8 cellular contexts compared by ENCODE assay signal in the genomic region with DNA sequence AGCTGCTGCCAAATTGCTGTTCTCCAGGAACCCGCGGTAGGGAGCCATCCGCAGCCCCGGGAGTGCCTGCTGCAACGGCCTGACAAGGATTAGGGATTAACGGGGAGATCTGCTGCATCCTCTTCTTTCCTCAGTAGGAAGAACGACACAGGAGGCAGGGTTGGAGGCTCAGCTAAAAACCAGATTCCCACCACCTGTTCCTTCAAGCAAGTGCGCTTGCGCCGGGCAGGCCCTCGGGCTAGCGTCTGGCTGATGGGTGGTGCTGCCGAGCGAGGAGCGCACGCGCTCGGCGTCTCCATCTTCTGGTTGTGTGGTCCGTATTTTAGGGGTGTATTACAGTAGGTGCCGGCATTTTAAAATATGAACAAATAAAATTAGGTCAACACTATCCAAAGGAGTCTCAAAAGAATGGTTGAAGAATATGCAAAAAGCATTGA. TPM values are rescaled to one million over a fixed set of nuclear protein-coding genes. Genes with fewer than 3 reads are reported as not detected.
DNase-seq lines count a peak whose midpoint lies in the region; ATAC-seq, FAIRE-seq and TF ChIP-seq lines count a peak whose summit lies in the region.

No MANE protein-coding gene starts in this region.

- H3K4me2 ChIP-seq in endothelial cell of umbilical vein (ENCODE audit: insufficient read depth, low read length): peak overlapping the region; percentile 76

- in situ Hi-C loops in GM13977 (cut with MboI; ENCODE audit: low pct_unique_long_range_greater_than_20kb, low sequenced_read_pairs, unreplicated experiment): no loop called here
- in situ Hi-C loops in Panc1 (cut with HindIII; ENCODE audit: low pct_unique_long_range_greater_than_20kb, low sequenced_read_pairs): no loop called here
- in situ Hi-C loops in HAP-1 (cut with MboI; ENCODE audit: low sequenced_read_pairs): no loop called here

- H3K27me3 ChIP-seq in Panc1 (ENCODE audit: control insufficient read depth, insufficient read depth, low read length): peaks cover 18% of the 10 kb centered on the region
- peaks cover 1 to 8% of the 10 kb centered on the region in 2 experiments for H3K27me3 ChIP-seq in endothelial cell of umbilical vein (ENCODE audit: control insufficient read depth in 2 of 2, insufficient read depth in 2 of 2, low read length in 2 of 2)
- no peaks in the 10 kb centered on the region for H3K27me3 ChIP-seq in tibial artery
- peaks cover 7% of the 10 kb centered on the region; the same call in 1 of the 2 replicates for H3K27me3 ChIP-seq in HAP-1 (ENCODE audit: low read depth)
- H3K27me3 ChIP-seq in CD8-positive, alpha-beta T cell (ENCODE audit: insufficient read depth, low read length): no peaks in the 10 kb centered on the region

- no peak for TF ChIP-seq POLR2A in endothelial cell of umbilical vein (IDR thresholded peaks at IDR 0.05; ENCODE audit: low read depth, low read length)

- H3K4me1 Mint-ChIP-seq in CD8-positive, alpha-beta T cell (ENCODE audit: low read depth): no peaks in the 10 kb centered on the region

- no peaks in the 10 kb centered on the region for H3K9me1 ChIP-seq in endothelial cell of umbilical vein (replicated peaks; ENCODE audit: control insufficient read depth, extremely low read depth, insufficient read depth, low read length)

- H3K4me1 ChIP-seq in Panc1 (ENCODE audit: control insufficient read depth, insufficient read depth, low read length): 0 out of 2 replicates have a peak, but pooled peaks cover 3% of the 10 kb centered on the region
- H3K4me1 ChIP-seq in endothelial cell of umbilical vein (ENCODE audit: control insufficient read depth, extremely low read depth, insufficient read depth, low read length): peaks cover 3% of the 10 kb centered on the region
- peaks cover 0 to 7% (median 3%) of the 10 kb centered on the region in 4 donors for H3K4me1 ChIP-seq in tibial artery
- H3K4me1 ChIP-seq in HAP-1: no peaks in the 10 kb centered on the region
- H3K4me1 ChIP-seq in CD8-positive, alpha-beta T cell (ENCODE audit: insufficient read depth, low read length): no peaks in the 10 kb centered on the region

- no peaks in the 10 kb centered on the region for H3K79me2 ChIP-seq in endothelial cell of umbilical vein (ENCODE audit: control insufficient read depth, insufficient read depth, low read length)

- dilution Hi-C loops in endothelial cell of umbilical vein (cut with MboI; ENCODE audit: extremely low pct_ligation_motif_present, low sequenced_read_pairs): no loop called here

- peak overlapping the region; percentile 96 for H2AFZ ChIP-seq in endothelial cell of umbilical vein (ENCODE audit: low read depth, low read length)

- BruUV-seq in Panc1 (replicated peaks; lab: Mats Ljungman, UMichigan) (no TSS peak), endothelial cell of umbilical vein (replicated peaks; lab: Mats Ljungman, UMichigan) (no TSS peak)

- peaks cover 42% of the 10 kb centered on the region for H3K27me3 Mint-ChIP-seq in CD8-positive, alpha-beta T cell (ENCODE audit: low read depth)

- no peaks in the 10 kb centered on the region for H3K9me3 ChIP-seq in Panc1 (ENCODE audit: control insufficient read depth, insufficient read depth, low read depth, low read length)
- H3K9me3 ChIP-seq in endothelial cell of umbilical vein (replicated peaks; ENCODE audit: control insufficient read depth, insufficient read depth, low read length): no peaks in the 10 kb centered on the region
- no peaks in the 10 kb centered on the region for H3K9me3 ChIP-seq in tibial artery
- no peaks in the 10 kb centered on the region for H3K9me3 ChIP-seq in HAP-1
- H3K9me3 ChIP-seq in CD8-positive, alpha-beta T cell (ENCODE audit: low read length): no peaks in the 10 kb centered on the region

- H3K27ac Mint-ChIP-seq in CD8-positive, alpha-beta T cell: no peak overlapping the region

- H3K9me3 Mint-ChIP-seq in CD8-positive, alpha-beta T cell: no peaks in the 10 kb centered on the region

- CTCF ChIA-PET in Panc1 (lab: Charles Lee) (interaction anchor here (0.7 kb wide), 1 partner anchor 475 kb away, joined by 3 read pairs; no protein-coding TSS in a partner anchor), endothelial cell of umbilical vein (lab: Charles Lee) (interaction anchor here (0.7 to 1.9 kb wide), 14 partner anchors 10 to 860 kb away, joined by 3 to 11 read pairs (median 4); no protein-coding TSS in a partner anchor)
- CTCF ChIA-PET in CD8-positive, alpha-beta T cell (lab: Charles Lee): no interaction called here

- peak overlapping the region; percentile 37 to 53 for H3K4me3 ChIP-seq in Panc1 (ENCODE audit: low read depth in 2 of 2, low read length in 2 of 2)
- H3K4me3 ChIP-seq in endothelial cell of umbilical vein (replicated peaks in 1 of 3; ENCODE audit: insufficient read depth in 1 of 3, low read depth in 1 of 3, low read length in 3 of 3): peak overlapping the region in 1 of 3 experiments; percentile 9
- H3K4me3 ChIP-seq in tibial artery: peak overlapping the region; percentile 30 to 34
- no peak overlapping the region for H3K4me3 ChIP-seq in HAP-1
- H3K4me3 ChIP-seq in CD8-positive, alpha-beta T cell (ENCODE audit: low read depth, low read length): no peak overlapping the region

- H4K20me1 ChIP-seq in endothelial cell of umbilical vein (replicated peaks; ENCODE audit: control insufficient read depth, extremely low read depth, insufficient read depth, low read length): no peaks in the 10 kb centered on the region

- POLR2A ChIA-PET in Panc1 (lab: Charles Lee): no interaction called here
- POLR2A ChIA-PET in endothelial cell of umbilical vein (lab: Charles Lee): no interaction called here
- POLR2A ChIA-PET in CD8-positive, alpha-beta T cell (lab: Charles Lee): no interaction called here

- TF ChIP-seq CTCF in GM13977 (IDR thresholded peaks at IDR 0.05; ENCODE audit: extremely low read depth, insufficient read depth, missing control alignments) (peak; percentile 2), Panc1 (IDR thresholded peaks at IDR 0.05) (peak; percentile 43), endothelial cell of umbilical vein (IDR thresholded peaks at IDR 0.05; ENCODE audit: extremely low read depth in 1 of 2, insufficient read depth in 1 of 2, low read depth in 1 of 2, low read length in 2 of 2) (peak; percentile 10 to 20), tibial artery (IDR thresholded peaks at IDR 0.05) (peak in 1 of 2 experiments; percentile 18)
- no peak for TF ChIP-seq CTCF in CD8-positive, alpha-beta T cell (IDR thresholded peaks at IDR 0.05)

- ATAC-seq in Panc1 (peak; percentile 83), HG02852 (IDR thresholded peaks at IDR 0.05; ENCODE audit: unreplicated experiment) (no peak)
- no peak for ATAC-seq in CD8-positive, alpha-beta T cell

- no peaks in the 10 kb centered on the region for H3K36me3 ChIP-seq in Panc1 (ENCODE audit: control insufficient read depth, insufficient read depth, low read length)
- no peaks in the 10 kb centered on the region for H3K36me3 ChIP-seq in endothelial cell of umbilical vein (ENCODE audit: control insufficient read depth in 2 of 2, extremely low read depth in 1 of 2, insufficient read depth in 2 of 2, low read length in 2 of 2)
- no peaks in the 10 kb centered on the region for H3K36me3 ChIP-seq in tibial artery
- H3K36me3 ChIP-seq in HAP-1 (replicated peaks): no peaks in the 10 kb centered on the region
- no peaks in the 10 kb centered on the region for H3K36me3 ChIP-seq in CD8-positive, alpha-beta T cell (ENCODE audit: insufficient read depth, low read length)

- intact Hi-C loops in Panc1 (cut with micrococcal nuclease; ENCODE audit: unreplicated experiment): no loop called here
- intact Hi-C loops in endothelial cell of umbilical vein (cut with micrococcal nuclease): loop anchor here (1.0 to 10.0 kb wide), 4 partner anchors 57 to 1661 kb away; no protein-coding TSS in a partner anchor
- intact Hi-C loops in tibial artery (cut with DNase I; ENCODE audit: low total_unique reads): no loop called here
- intact Hi-C loops in CD8-positive, alpha-beta T cell (cut with DNase I, micrococcal nuclease): no loop called here

- no peak overlapping the region for H3K9ac ChIP-seq in endothelial cell of umbilical vein (replicated peaks; ENCODE audit: extremely low read depth, insufficient read depth, low read length)

- DNase-seq in GM13977 (ENCODE audit: low spot score) (peak; percentile 29), Panc1 (ENCODE audit: low read depth, low spot score) (peak; percentile 20), endothelial cell of umbilical vein (ENCODE audit: low read depth, low spot score) (peak; percentile 59), mucosa of gallbladder (ENCODE audit: low spot score) (peak; percentile 45), tibial artery (peak in 1 of 2 donors; percentile 67), HAP-1 (ENCODE audit: low spot score in 2 of 2) (no peak)
- no peak for DNase-seq in CD8-positive, alpha-beta T cell

- no peak overlapping the region for H3K27ac ChIP-seq in Panc1 (ENCODE audit: low read length)
- H3K27ac ChIP-seq in endothelial cell of umbilical vein (ENCODE audit: insufficient read depth, low read depth, low read length): no peak overlapping the region
- H3K27ac ChIP-seq in tibial artery: no peak overlapping the region
- H3K27ac ChIP-seq in CD8-positive, alpha-beta T cell (ENCODE audit: low read depth, low read length): no peak overlapping the region

- H3K36me3 Mint-ChIP-seq in CD8-positive, alpha-beta T cell: no peaks in the 10 kb centered on the region

- FAIRE-seq in endothelial cell of umbilical vein (lab: Jason Lieb, UNC): no peak

- H3K4me3 Mint-ChIP-seq in CD8-positive, alpha-beta T cell: no peak overlapping the region

TF ChIP-seq in endothelial cell of umbilical vein, 7 proteins besides CTCF, POLR2A, EP300 and RAD21:
- TF ChIP-seq, protein P1, sequence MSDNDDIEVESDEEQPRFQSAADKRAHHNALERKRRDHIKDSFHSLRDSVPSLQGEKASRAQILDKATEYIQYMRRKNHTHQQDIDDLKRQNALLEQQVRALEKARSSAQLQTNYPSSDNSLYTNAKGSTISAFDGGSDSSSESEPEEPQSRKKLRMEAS (IDR thresholded peaks at IDR 0.05; ENCODE audit: insufficient read depth, insufficient read length): no peak
- peak; percentile 46 for TF ChIP-seq EZH2 (IDR thresholded peaks at IDR 0.05; ENCODE audit: borderline replicate concordance, low read depth, low read length, severe bottlenecking)
- TF ChIP-seq FOS (IDR thresholded peaks at IDR 0.05; ENCODE audit: borderline replicate concordance, insufficient read depth, low read length): no peak
- TF ChIP-seq POLR2AphosphoS5 (IDR thresholded peaks at IDR 0.05; ENCODE audit: insufficient read depth, low read depth, low read length): no peak

RNA-seq across cellular contexts. Expression of gene SLC25A26, which starts 25.4 kb away (rescaled TPM):
- total RNA-seq in Panc1 (2021; ENCODE audit: unreplicated experiment) (13.2 TPM), endothelial cell of umbilical vein (11.8 and 14.0 TPM in 2 replicates), mucosa of gallbladder (17.1 TPM)
- polyA plus RNA-seq in Panc1 (2012; ENCODE audit: insufficient read length): 15.2 TPM
- 16.5 and 23.5 TPM in 2 replicates for polyA plus RNA-seq in endothelial cell of umbilical vein
- polyA plus RNA-seq in endothelial cell of umbilical vein (2011; cell fraction: cytosol; rRNA removed): 18.1 and 22.7 TPM in 2 replicates
- 10.6 and 13.7 TPM in 2 replicates for polyA plus RNA-seq in endothelial cell of umbilical vein (2011; cell fraction: nucleus; rRNA removed)
- polyA plus RNA-seq in endothelial cell of umbilical vein (2012): 12.1 and 15.4 TPM in 2 replicates
- polyA minus RNA-seq in endothelial cell of umbilical vein: 14.0 and 18.2 TPM in 2 replicates
- polyA minus RNA-seq in endothelial cell of umbilical vein (2011; cell fraction: cytosol; rRNA and poly(A)+ RNA removed): 5.1 TPM
- polyA minus RNA-seq in endothelial cell of umbilical vein (2011; cell fraction: nucleus; rRNA and poly(A)+ RNA removed): 13.8 and 14.9 TPM in 2 replicates
- 10 to 100 TPM; 32.0 to 37.4 TPM for total RNA-seq in CD8-positive, alpha-beta T cell

Comparison
In these comparisons a context has a peak if more than half of its experiments do, and no peak if none do; other contexts are left out.
1. DNase-seq: peak in GM13977 (single experiment), Panc1 (single experiment), endothelial cell of umbilical vein (single experiment) and mucosa of gallbladder (single experiment); none in HAP-1 (0 of 2) and CD8-positive, alpha-beta T cell (0 of 7).
2. H3K4me3 ChIP-seq: peak in Panc1 (2 of 2) and tibial artery (2 of 2); none in HAP-1 (single experiment) and CD8-positive, alpha-beta T cell (single experiment).